Comparison of ENCODE assay signal across 23 cellular contexts in genomic region chr1:25361901-25362300, GRCh38. TPM values are rescaled to one million over a fixed set of nuclear protein-coding genes. Genes with fewer than 3 reads are reported as not detected.
DNase-seq lines count a peak whose midpoint lies in the region; ATAC-seq, FAIRE-seq and TF ChIP-seq lines count a peak whose summit lies in the region.
"Had no signal": no experiment of that assay in that cellular context is flagged by ENCODE, and none has a peak within 500 bp of the region (broad histone marks: within the 10 kb centered on the region; RNA-seq: fewer than 3 reads in every experiment).

No MANE protein-coding gene starts in this region.

- H3K4me3 ChIP-seq in GM23248 (no peak overlapping the region), breast epithelium (no peak overlapping the region), gastrocnemius medialis (no peak overlapping the region), small intestine (ENCODE audit: low read depth in 1 of 2, low read length in 2 of 2) (no peak overlapping the region)
- H3K4me3 ChIP-seq: GM23338, transverse colon had no signal

- H3K27me3 ChIP-seq in GM23248 (replicated peaks; ENCODE audit: insufficient read depth): no peaks in the 10 kb centered on the region
- H3K27me3 ChIP-seq in breast epithelium: no peaks in the 10 kb centered on the region
- H3K27me3 ChIP-seq in gastrocnemius medialis: no peaks in the 10 kb centered on the region
- H3K27me3 ChIP-seq in small intestine (ENCODE audit: control insufficient read depth in 2 of 2, insufficient read depth in 2 of 2, low read length in 2 of 2): no peaks in the 10 kb centered on the region
- H3K27me3 ChIP-seq: transverse colon had no signal

- H2AFZ ChIP-seq in GM23248: no peak overlapping the region
- H2AFZ ChIP-seq: GM23338 had no signal

- 82 to 85% methylated on average over 2 of the region's 2 CpGs for WGBS in GM23248 (ENCODE audit: low coverage in 1 of 2, low lambda C conversion rate in 2 of 2, missing lambda C conversion rate in 2 of 2), 2 experiments
- WGBS in small intestine, 3 donors: 72 to 93% (median 85%) methylated on average over 2 of the region's 2 CpGs

- no peaks in the 10 kb centered on the region for H3K9me3 Mint-ChIP-seq in activated T-cell treated with anti-CD3 and anti-CD28 coated beads, Interleukin-2, amount 50 U/mL, for 24 hours
- no peaks in the 10 kb centered on the region for H3K9me3 Mint-ChIP-seq in activated T-cell treated with anti-CD3 and anti-CD28 coated beads, Interleukin-2, amount 50 U/mL, for 4 hours
- H3K9me3 Mint-ChIP-seq: activated CD4-positive, alpha-beta T cell treated with anti-CD3 and anti-CD28 coated beads, Interleukin-2, amount 10 ng/mL, durations not matched to agents 24 days and 14 days; activated T-helper 2 cell treated with anti-CD3 and anti-CD28 coated beads, Interferon-gamma antibody, Interleukin-2, Interleukin-4, amounts not matched to agents 10 μg/mL and 5 μg/mL and 100 μg/mL, durations not matched to agents 14 hours and 24 hours and 36 hours; GM23338; IgD-negative memory B cell had no signal

- peak overlapping the region; percentile 86 for H3K27ac Mint-ChIP-seq in activated T-cell treated with anti-CD3 and anti-CD28 coated beads, Interleukin-2, amount 50 U/mL, for 24 hours
- H3K27ac Mint-ChIP-seq: activated CD4-positive, alpha-beta T cell treated with anti-CD3 and anti-CD28 coated beads, Interleukin-2, amount 10 ng/mL, durations not matched to agents 24 days and 14 days; GM23338; IgD-negative memory B cell; progenitor cell of endocrine pancreas had no signal

- peaks cover 19% of the 10 kb centered on the region for H3K4me1 Mint-ChIP-seq in activated T-cell treated with anti-CD3 and anti-CD28 coated beads, Interleukin-2, amount 50 U/mL, for 24 hours (ENCODE audit: low read depth)
- peaks cover 12% of the 10 kb centered on the region for H3K4me1 Mint-ChIP-seq in activated T-cell treated with anti-CD3 and anti-CD28 coated beads, Interleukin-2, amount 50 U/mL, for 4 hours (ENCODE audit: low read depth)
- H3K4me1 Mint-ChIP-seq: GM23338, IgD-negative memory B cell had no signal

- H3K27me3 Mint-ChIP-seq in activated T-cell treated with anti-CD3 and anti-CD28 coated beads, Interleukin-2, amount 50 U/mL, for 24 hours: no peaks in the 10 kb centered on the region
- no peaks in the 10 kb centered on the region for H3K27me3 Mint-ChIP-seq in activated T-cell treated with anti-CD3 and anti-CD28 coated beads, Interleukin-2, amount 50 U/mL, for 4 hours (ENCODE audit: low read depth)
- H3K27me3 Mint-ChIP-seq: activated CD4-positive, alpha-beta T cell treated with anti-CD3 and anti-CD28 coated beads, Interleukin-2, amount 10 ng/mL, durations not matched to agents 24 days and 14 days; IgD-negative memory B cell; progenitor cell of endocrine pancreas had no signal

- H3K36me3 Mint-ChIP-seq in activated T-cell treated with anti-CD3 and anti-CD28 coated beads, Interleukin-2, amount 50 U/mL, for 24 hours (ENCODE audit: low read depth): peaks cover 46% of the 10 kb centered on the region
- H3K36me3 Mint-ChIP-seq in activated T-cell treated with anti-CD3 and anti-CD28 coated beads, Interleukin-2, amount 50 U/mL, for 4 hours (ENCODE audit: insufficient read depth): peaks cover 21% of the 10 kb centered on the region
- H3K36me3 Mint-ChIP-seq: IgD-negative memory B cell had no signal

- H3K4me1 ChIP-seq in GM23248 (ENCODE audit: insufficient read depth) (peaks cover 27% of the 10 kb centered on the region), breast epithelium (no peaks in the 10 kb centered on the region), gastrocnemius medialis (peaks cover 0 to 5% of the 10 kb centered on the region in 2 donors), small intestine (ENCODE audit: control insufficient read depth in 2 of 2, insufficient read depth in 1 of 2, low read depth in 1 of 2, low read length in 1 of 2) (no peaks in the 10 kb centered on the region)
- H3K4me1 ChIP-seq: transverse colon had no signal

- intact Hi-C loops in breast epithelium (cut with DNase I; ENCODE audit: low total_unique reads) (no loop called here), gastrocnemius medialis (cut with DNase I; ENCODE audit: low total_unique reads) (no loop called here)

- H3K9me3 ChIP-seq in GM23248 (ENCODE audit: low read depth): no peaks in the 10 kb centered on the region
- no peaks in the 10 kb centered on the region for H3K9me3 ChIP-seq in breast epithelium
- H3K9me3 ChIP-seq in gastrocnemius medialis: no peaks in the 10 kb centered on the region
- no peaks in the 10 kb centered on the region for H3K9me3 ChIP-seq in small intestine (ENCODE audit: control insufficient read depth, low read depth)
- H3K9me3 ChIP-seq: transverse colon had no signal

- no peak overlapping the region for H3K4me2 ChIP-seq in GM23248 (ENCODE audit: unreplicated experiment)
- H3K4me2 ChIP-seq: GM23338 had no signal

- H3K4me3 Mint-ChIP-seq in activated T-cell treated with anti-CD3 and anti-CD28 coated beads, Interleukin-2, amount 50 U/mL, for 24 hours: no peak overlapping the region
- H3K4me3 Mint-ChIP-seq in activated T-cell treated with anti-CD3 and anti-CD28 coated beads, Interleukin-2, amount 50 U/mL, for 4 hours: no peak overlapping the region
- H3K4me3 Mint-ChIP-seq: activated CD4-positive, alpha-beta T cell treated with anti-CD3 and anti-CD28 coated beads, Interleukin-2, amount 10 ng/mL, durations not matched to agents 24 days and 14 days; GM23338; IgD-negative memory B cell had no signal

- H3K27ac ChIP-seq in GM23248 (peak overlapping the region; percentile 74), breast epithelium (peak overlapping the region; percentile 40 to 71), gastrocnemius medialis (peak overlapping the region; percentile 20 to 55 (median 41)), small intestine (ENCODE audit: low read depth in 1 of 2, low read length in 1 of 2) (peak overlapping the region in 1 of 2 donors; percentile 56)

- no peak for ATAC-seq in activated T-cell treated with anti-CD3 and anti-CD28 coated beads, Interleukin-2, amount 50 U/mL, for 4 hours
- ATAC-seq in gastrocnemius medialis (no peak), GM21825 (IDR thresholded peaks at IDR 0.05; ENCODE audit: unreplicated experiment) (no peak)
- ATAC-seq: GM23338 had no signal

- DNase-seq in activated T-cell treated with anti-CD3 and anti-CD28 coated beads, Interleukin-2, amount 50 U/mL, for 24 hours: no peak
- DNase-seq in activated T-cell treated with anti-CD3 and anti-CD28 coated beads, Interleukin-2, amount 50 U/mL, for 4 hours: no peak
- DNase-seq in GM23248: no peak
- DNase-seq in breast epithelium (ENCODE audit: low spot score in 2 of 2): no peak
- no peak for DNase-seq in gastrocnemius medialis
- no peak for DNase-seq in HUDEP-2 (lab: John Stamatoyannopoulos, UW; ENCODE audit: unreplicated experiment in 76 of 76)
- no peak for DNase-seq in small intestine
- DNase-seq: 8988T; activated CD4-positive, alpha-beta T cell treated with anti-CD3 and anti-CD28 coated beads, Interleukin-2, amount 10 ng/mL, durations not matched to agents 24 days and 14 days; NCI-H1092; NK-92 treated with Interleukin-12 subunit alpha and Interleukin-12 subunit beta, amount 100 ng/mL, for 24 hours; SHP77; stimulated activated CD8-positive, alpha-beta memory T cell treated with anti-CD3 and anti-CD28 coated beads, Interleukin-4, amount 100 ng/mL, for 48 hours; T-helper 9 cell; transverse colon had no signal

- H3K36me3 ChIP-seq in GM23248 (ENCODE audit: low read depth) (peaks cover 31% of the 10 kb centered on the region), breast epithelium (peaks cover 3% of the 10 kb centered on the region), gastrocnemius medialis (peaks cover 0 to 23% of the 10 kb centered on the region in 2 donors), small intestine (ENCODE audit: control insufficient read depth in 2 of 2, insufficient read depth in 2 of 2, low read length in 2 of 2) (peaks cover 10 to 17% of the 10 kb centered on the region in 2 donors)

- peaks cover 29% of the 10 kb centered on the region for H3K79me2 ChIP-seq in GM23248 (ENCODE audit: insufficient read depth)

- TF ChIP-seq CTCF in breast epithelium (IDR thresholded peaks at IDR 0.05) (no peak), gastrocnemius medialis (IDR thresholded peaks at IDR 0.05 in 4 of 5, conservative IDR thresholded peaks at IDR 0.05 in 1 of 5) (no peak)

- no peak for FAIRE-seq in small intestine (lab: Jason Lieb, UNC)
- FAIRE-seq: D721Med, frontal cortex had no signal

- peaks cover 33% of the 10 kb centered on the region for H3F3A ChIP-seq in GM23248 (ENCODE audit: insufficient read depth)

- H3K9ac ChIP-seq in GM23248: peak overlapping the region; percentile 46; the same call in 1 of the 2 replicates

- H4K20me1 ChIP-seq in GM23248 (ENCODE audit: insufficient read depth): no peaks in the 10 kb centered on the region

- TF ChIP-seq POLR2A in breast epithelium (IDR thresholded peaks at IDR 0.05): no peak
- no peak for TF ChIP-seq POLR2A in gastrocnemius medialis (IDR thresholded peaks at IDR 0.05)

- H3K9me2 ChIP-seq in GM23248 (ENCODE audit: insufficient read depth): no peaks in the 10 kb centered on the region

- in situ Hi-C loops in GM23248 (cut with MboI) (no loop called here), gastrocnemius medialis (cut with MboI; ENCODE audit: low sequenced_read_pairs in 4 of 4) (no loop called here)

RNA-seq across cellular contexts. Expression of gene TMEM50A, which starts 23.8 kb away (rescaled TPM):
- total RNA-seq in activated T-cell treated with anti-CD3 and anti-CD28 coated beads, Interleukin-2, amount 50 U/mL, for 4 hours: 10 to 100 TPM; 82.5 to 92.9 (median 90.5) TPM
- 146 and 213 TPM in 2 replicates for total RNA-seq in GM23248 (2014; rRNA removed; shearing (Covaris generic))
- 453 and 455 TPM in 2 replicates for polyA plus RNA-seq in GM23248 (2016; fragmentation: Nextera tagmentation; extraction: Ambion mirVana)
- 100 to 1,000 TPM in 1 of 3 donors, 10 to 100 TPM in 2; 81.6 to 117 (median 97.0) TPM for total RNA-seq in breast epithelium
- 10 to 100 TPM; 28.4 to 47.9 (median 43.0) TPM for total RNA-seq in gastrocnemius medialis
- 10 to 100 TPM; 45.9 to 64.0 (median 63.5) TPM for polyA plus RNA-seq in small intestine

RNA-seq across cellular contexts. Expression of gene RHCE, which starts 58.7 kb away (rescaled TPM):
- total RNA-seq in activated T-cell treated with anti-CD3 and anti-CD28 coated beads, Interleukin-2, amount 50 U/mL, for 4 hours: under 1 TPM in 2 of 3 donors, not detected in 1; 0.15 to 0.26 TPM
- total RNA-seq in GM23248 (2014; rRNA removed; shearing (Covaris generic)): 0.43 and 0.89 TPM in 2 replicates
- polyA plus RNA-seq in GM23248 (2016; fragmentation: Nextera tagmentation; extraction: Ambion mirVana): 0.90 and 1.6 TPM in 2 replicates
- under 1 TPM in 2 of 3 donors, not detected in 1; 0.32 to 0.66 TPM for total RNA-seq in breast epithelium
- total RNA-seq in gastrocnemius medialis: 1 to 10 TPM in 2 of 4 donors, not detected in 2; 1.0 to 2.4 TPM
- under 1 TPM in 1 of 3 donors, not detected in 2; 0.06 TPM for polyA plus RNA-seq in small intestine
- total RNA-seq: mononuclear cell, progenitor cell of endocrine pancreas, transverse colon had no signal
